34 cellular contexts compared by ENCODE assay signal in genomic region chr10:130891066-130891465, GRCh38.
"Had no signal": no experiment of that assay in that cellular context is flagged by ENCODE, and none has a peak within 500 bp of the region (broad histone marks: within the 10 kb centered on the region; RNA-seq: fewer than 3 reads in every experiment).

No MANE protein-coding gene starts in this region.

- H3K4me1 ChIP-seq: adrenal gland, ascending aorta had no signal

- H3K4me3 Mint-ChIP-seq: activated B cell treated with CpG ODN at 0.5 μM for 24 hours; activated CD4-positive, alpha-beta memory T cell treated with anti-CD3 and anti-CD28 coated beads for 36 hours; activated CD4-positive, alpha-beta T cell treated with anti-CD3 and anti-CD28 coated beads, Interleukin-2, amount 10 ng/mL, durations not matched to agents 24 days and 14 days; activated CD8-positive, alpha-beta T cell treated with anti-CD3 and anti-CD28 coated beads for 36 hours; activated naive CD4-positive, alpha-beta T cell treated with anti-CD3 and anti-CD28 coated beads for 36 hours; activated naive CD8-positive, alpha-beta T cell treated with anti-CD3 and anti-CD28 coated beads for 36 hours; activated T-cell treated with anti-CD3 and anti-CD28 coated beads, Interleukin-2, amount 50 U/mL, for 4 hours; activated T-cell treated with anti-CD3 and anti-CD28 coated beads, Interleukin-2, amount 50 U/mL, for 72 hours; activated T-helper 1 cell treated with anti-CD3 and anti-CD28 coated beads, Interleukin-12 subunit alpha, Interleukin-12 subunit beta, Interleukin-2, Interleukin-4 antibody, amounts not matched to agents 30 ng/mL and 10 ng/mL and 1 ng/mL, durations not matched to agents 14 hours and 24 hours and 36 hours; activated T-helper 17 cell treated with anti-CD3 and anti-CD28 coated beads, Interleukin-2, amount 50 U/mL, for 72 hours; brain; T-helper 1 cell treated with Interleukin-12 subunit alpha and Interleukin-12 subunit beta and Interleukin-4 antibody, amounts not matched to agents 30 μg/mL and 1 μg/mL, for 36 hours; T-helper 2 cell treated with Interferon-gamma antibody and Interleukin-4, amounts not matched to agents 5 μg/mL and 100 μg/mL, for 36 hours had no signal

- H3K27ac Mint-ChIP-seq: activated B cell treated with CpG ODN at 0.5 μM for 24 hours; activated CD4-positive, alpha-beta memory T cell treated with anti-CD3 and anti-CD28 coated beads for 36 hours; activated CD4-positive, alpha-beta T cell treated with anti-CD3 and anti-CD28 coated beads, Interleukin-2, amount 10 ng/mL, durations not matched to agents 24 days and 14 days; activated CD8-positive, alpha-beta T cell treated with anti-CD3 and anti-CD28 coated beads for 36 hours; activated naive CD4-positive, alpha-beta T cell treated with anti-CD3 and anti-CD28 coated beads for 36 hours; activated naive CD4-positive, alpha-beta T cell treated with anti-CD3 and anti-CD28 coated beads, Interleukin-2, amount 50 U/mL, for 72 hours; activated naive CD8-positive, alpha-beta T cell treated with anti-CD3 and anti-CD28 coated beads for 36 hours; activated T-cell treated with anti-CD3 and anti-CD28 coated beads, Interleukin-2, amount 50 U/mL, for 72 hours; activated T-helper 1 cell treated with anti-CD3 and anti-CD28 coated beads, Interleukin-12 subunit alpha, Interleukin-12 subunit beta, Interleukin-2, Interleukin-4 antibody, amounts not matched to agents 30 ng/mL and 10 ng/mL and 1 ng/mL, durations not matched to agents 14 hours and 24 hours and 36 hours; activated T-helper 17 cell treated with anti-CD3 and anti-CD28 coated beads, Interleukin-2, amount 50 U/mL, for 72 hours; brain; T-helper 1 cell treated with Interleukin-12 subunit alpha and Interleukin-12 subunit beta and Interleukin-4 antibody, amounts not matched to agents 30 μg/mL and 1 μg/mL, for 36 hours; T-helper 2 cell treated with Interferon-gamma antibody and Interleukin-4, amounts not matched to agents 5 μg/mL and 100 μg/mL, for 36 hours had no signal

- H3K4me3 ChIP-seq: adrenal gland, ascending aorta, cardiac muscle cell had no signal

- H3K9me3 ChIP-seq: adrenal gland, ascending aorta had no signal

- H3K4me1 Mint-ChIP-seq: activated B cell treated with CpG ODN at 0.5 μM for 24 hours; activated CD4-positive, alpha-beta T cell treated with anti-CD3 and anti-CD28 coated beads, Interleukin-2, amount 10 ng/mL, durations not matched to agents 24 days and 14 days; activated naive CD8-positive, alpha-beta T cell treated with anti-CD3 and anti-CD28 coated beads for 36 hours; activated T-helper 17 cell treated with anti-CD3 and anti-CD28 coated beads, Interleukin-2, amount 50 U/mL, for 72 hours had no signal

- H3K36me3 ChIP-seq: adrenal gland, ascending aorta, cardiac muscle cell had no signal

- H3K27me3 ChIP-seq: adrenal gland, ascending aorta, cardiac muscle cell had no signal

- H3K27ac ChIP-seq: adrenal gland, ascending aorta, cardiac muscle cell, VCaP had no signal

- H3K36me3 Mint-ChIP-seq: activated CD4-positive, alpha-beta memory T cell treated with anti-CD3 and anti-CD28 coated beads for 36 hours; activated naive CD8-positive, alpha-beta T cell treated with anti-CD3 and anti-CD28 coated beads for 36 hours; brain had no signal

- H3K27me3 Mint-ChIP-seq: activated B cell treated with CpG ODN at 0.5 μM for 24 hours; activated CD4-positive, alpha-beta T cell treated with anti-CD3 and anti-CD28 coated beads, Interleukin-2, amount 10 ng/mL, durations not matched to agents 24 days and 14 days had no signal

- ATAC-seq: activated CD8-positive, alpha-beta T cell treated with anti-CD3 and anti-CD28 coated beads for 36 hours; activated naive CD4-positive, alpha-beta T cell treated with anti-CD3 and anti-CD28 coated beads, Interleukin-2, amount 50 U/mL, for 72 hours; activated T-cell treated with anti-CD3 and anti-CD28 coated beads, Interleukin-2, amount 50 U/mL, for 4 hours; activated T-cell treated with anti-CD3 and anti-CD28 coated beads, Interleukin-2, amount 50 U/mL, for 72 hours; activated T-helper 17 cell treated with anti-CD3 and anti-CD28 coated beads, Interleukin-2, amount 50 U/mL, for 72 hours had no signal

- DNase-seq: activated B cell treated with CpG ODN at 0.5 μM for 24 hours; activated CD4-positive, alpha-beta memory T cell treated with anti-CD3 and anti-CD28 coated beads for 36 hours; activated CD4-positive, alpha-beta T cell treated with anti-CD3 and anti-CD28 coated beads for 4 hours; activated CD4-positive, alpha-beta T cell treated with anti-CD3 and anti-CD28 coated beads, Interleukin-2, amount 10 ng/mL, durations not matched to agents 24 days and 14 days; activated CD4-positive, alpha-beta T cell treated with anti-CD3 and anti-CD28 coated beads, Interleukin-2, amount 50 U/mL, for 1 hour; activated CD4-positive, alpha-beta T cell treated with anti-CD3 and anti-CD28 coated beads, Interleukin-2, amount 50 U/mL, for 4 hours; activated CD4-positive, CD25-positive, alpha-beta regulatory T cell treated with anti-CD3 and anti-CD28 coated beads, Interleukin-2, amount 50 U/mL, for 72 hours; activated CD8-positive, alpha-beta memory T cell treated with anti-CD3 and anti-CD28 coated beads, Interleukin-2, amount 50 U/mL, for 4 hours; activated CD8-positive, alpha-beta T cell treated with anti-CD3 and anti-CD28 coated beads for 36 hours; activated effector memory CD4-positive, alpha-beta T cell treated with anti-CD3 and anti-CD28 coated beads, Interleukin-2, amount 50 U/mL, for 16 hours; activated gamma-delta T cell treated with Interleukin-2 at 50 U/mL for 16 hours; activated naive CD4-positive, alpha-beta T cell; activated naive CD4-positive, alpha-beta T cell treated with anti-CD3 and anti-CD28 coated beads for 36 hours; activated naive CD4-positive, alpha-beta T cell treated with anti-CD3 and anti-CD28 coated beads, Interleukin-2, amount 50 U/mL, for 16 hours; activated naive CD8-positive, alpha-beta T cell treated with anti-CD3 and anti-CD28 coated beads for 36 hours; activated T-cell treated with anti-CD3 and anti-CD28 coated beads for 4 hours; activated T-cell treated with anti-CD3 and anti-CD28 coated beads, Interleukin-2, amount 50 U/mL, for 1 hour; activated T-cell treated with anti-CD3 and anti-CD28 coated beads, Interleukin-2, amount 50 U/mL, for 4 hours; activated T-cell treated with anti-CD3 and anti-CD28 coated beads, Interleukin-2, amount 50 U/mL, for 72 hours; adrenal gland; amniotic stem cell; central memory CD4-positive, alpha-beta T cell; T-helper 1 cell; T-helper 2 cell; T-helper 9 cell had no signal

- H3K9me3 Mint-ChIP-seq: activated B cell treated with CpG ODN at 0.5 μM for 24 hours; activated CD4-positive, alpha-beta memory T cell treated with anti-CD3 and anti-CD28 coated beads for 36 hours; activated CD4-positive, alpha-beta T cell treated with anti-CD3 and anti-CD28 coated beads, Interleukin-2, amount 10 ng/mL, durations not matched to agents 24 days and 14 days; activated CD8-positive, alpha-beta T cell treated with anti-CD3 and anti-CD28 coated beads for 36 hours; activated naive CD4-positive, alpha-beta T cell treated with anti-CD3 and anti-CD28 coated beads for 36 hours; activated naive CD4-positive, alpha-beta T cell treated with anti-CD3 and anti-CD28 coated beads, Interleukin-2, amount 50 U/mL, for 72 hours; activated naive CD8-positive, alpha-beta T cell treated with anti-CD3 and anti-CD28 coated beads for 36 hours; activated T-cell treated with anti-CD3 and anti-CD28 coated beads, Interleukin-2, amount 50 U/mL, for 4 hours; activated T-cell treated with anti-CD3 and anti-CD28 coated beads, Interleukin-2, amount 50 U/mL, for 72 hours; activated T-helper 1 cell treated with anti-CD3 and anti-CD28 coated beads, Interleukin-12 subunit alpha, Interleukin-12 subunit beta, Interleukin-2, Interleukin-4 antibody, amounts not matched to agents 30 ng/mL and 10 ng/mL and 1 ng/mL, durations not matched to agents 14 hours and 24 hours and 36 hours; activated T-helper 17 cell treated with anti-CD3 and anti-CD28 coated beads, Interleukin-2, amount 50 U/mL, for 72 hours; T-helper 1 cell treated with Interleukin-12 subunit alpha and Interleukin-12 subunit beta and Interleukin-4 antibody, amounts not matched to agents 30 μg/mL and 1 μg/mL, for 36 hours; T-helper 2 cell treated with Interferon-gamma antibody and Interleukin-4, amounts not matched to agents 5 μg/mL and 100 μg/mL, for 36 hours had no signal
